8 cellular contexts compared by ENCODE assay signal in the genomic region with DNA sequence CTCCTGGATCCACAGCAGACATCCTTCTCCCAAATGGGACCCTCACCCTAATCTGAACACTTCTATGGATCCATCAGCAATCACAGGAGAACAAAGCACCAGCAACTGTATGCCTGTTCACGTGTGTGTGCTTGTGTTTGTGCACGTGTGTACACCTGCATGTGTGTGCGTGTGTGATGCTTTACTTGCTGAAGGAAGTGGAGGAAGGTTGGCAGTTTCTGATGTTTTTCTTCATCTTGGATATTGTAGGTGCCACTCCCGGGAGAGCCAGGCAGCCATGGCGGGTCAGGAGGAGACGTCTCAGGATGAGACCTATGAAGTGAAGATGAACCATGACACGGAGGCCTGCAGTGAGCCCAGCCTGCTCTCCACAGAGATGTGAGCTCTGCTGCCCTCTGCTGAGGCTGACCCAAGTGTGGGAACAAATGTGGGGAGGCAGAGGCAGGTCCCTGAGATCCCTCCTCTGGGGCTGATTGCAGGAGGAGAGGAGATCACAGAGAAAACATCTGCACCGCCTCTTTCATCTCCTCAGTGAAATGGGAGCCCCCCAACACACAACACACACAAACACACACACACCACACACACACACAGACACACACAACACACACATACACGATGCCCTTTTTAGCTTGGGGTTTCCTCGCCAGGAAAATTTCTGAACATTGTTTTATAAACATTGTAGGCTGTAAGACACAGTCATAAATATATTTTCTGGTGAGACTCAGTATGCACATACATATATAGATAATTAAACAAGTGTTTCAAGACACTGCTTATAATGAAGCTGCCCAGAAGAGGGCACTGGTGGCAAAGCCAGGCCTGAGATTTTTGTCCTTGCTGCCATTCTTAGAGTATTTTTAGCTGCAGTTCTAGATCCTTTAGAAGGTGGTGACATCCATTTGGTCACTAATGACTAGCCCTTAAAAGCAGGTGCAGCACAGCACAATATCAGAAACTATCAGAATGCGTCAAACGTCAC.
DNase-seq lines count a peak whose midpoint lies in the region; ATAC-seq and TF ChIP-seq lines count a peak whose summit lies in the region.

No MANE protein-coding gene starts in this region.

- WGBS in esophagus squamous epithelium, 2 donors, result 56 to 59% methylated on average over 10 to 11 of the region's 12 CpGs
- no CpG with 5 or more reads among the region's 12 CpGs for WGBS in neuronal stem cell (ENCODE audit: extremely low coverage in 2 of 2, insufficient read length in 2 of 2, insufficient replicate concordance in 1 of 2), 2 donors

- H3K36me3 ChIP-seq in cardiac muscle cell, result peaks cover 10% of the 10 kb centered on the region
- peaks cover 0 to 7% (median 0%) of the 10 kb centered on the region in 3 donors for H3K36me3 ChIP-seq in esophagus squamous epithelium
- H3K36me3 ChIP-seq in neuronal stem cell (replicated peaks in 1 of 2; ENCODE audit: control insufficient read depth in 2 of 2, insufficient read depth in 2 of 2, low read length in 2 of 2), result no peaks in the 10 kb centered on the region

- H3K9me3 ChIP-seq in cardiac muscle cell (ENCODE audit: low read depth), result no peaks in the 10 kb centered on the region
- no peaks in the 10 kb centered on the region for H3K9me3 ChIP-seq in esophagus squamous epithelium
- H3K9me3 ChIP-seq in neuronal stem cell (replicated peaks in 1 of 2; ENCODE audit: control insufficient read depth in 2 of 2, insufficient read depth in 1 of 2, low read depth in 1 of 2, low read length in 2 of 2), result no peaks in the 10 kb centered on the region

- H2AK5ac ChIP-seq in neuronal stem cell (ENCODE audit: low read depth, low read length), result no peak overlapping the region

- no peak overlapping the region for H3K14ac ChIP-seq in neuronal stem cell (ENCODE audit: low read length)

- H2BK15ac ChIP-seq in neuronal stem cell (ENCODE audit: low read length), result no peak overlapping the region

- H3K4ac ChIP-seq in neuronal stem cell (ENCODE audit: low read length), result no peak overlapping the region

- no peaks in the 10 kb centered on the region for H3K79me1 ChIP-seq in neuronal stem cell (ENCODE audit: low read depth, low read length)

- DNase-seq in cardiac muscle cell (ENCODE audit: low read depth in 1 of 2, low spot score in 1 of 2) (peak; percentile 59 to 74), Right ventricle myocardium inferior (ENCODE audit: missing footprints) (no peak), NCI-H1930 (lab: John Stamatoyannopoulos, UW) (peak; percentile 64 to 82), esophagus squamous epithelium (lab: John Stamatoyannopoulos, UW) (no peak), neuronal stem cell (ENCODE audit: low spot score) (peak; percentile 26)
- DNase-seq in activated CD4-positive, alpha-beta T cell treated with anti-CD3 and anti-CD28 coated beads for 48 hours, result peak; percentile 50

- H3K9ac ChIP-seq in neuronal stem cell (ENCODE audit: low read depth, low read length, poor library complexity), result peak overlapping the region; percentile 37

- no peak for TF ChIP-seq POLR2A in esophagus squamous epithelium (IDR thresholded peaks at IDR 0.05)

- ATAC-seq in Right ventricle myocardium inferior, result no peak
- no peak for ATAC-seq in HG03565 (IDR thresholded peaks at IDR 0.05; ENCODE audit: unreplicated experiment)
- no peak for ATAC-seq in HG03439 (IDR thresholded peaks at IDR 0.05; ENCODE audit: unreplicated experiment)

- no peak overlapping the region for H3K4me3 ChIP-seq in cardiac muscle cell
- no peak overlapping the region for H3K4me3 ChIP-seq in esophagus squamous epithelium
- no peak overlapping the region for H3K4me3 ChIP-seq in neuronal stem cell (ENCODE audit: low read length in 2 of 2)

- H3K23ac ChIP-seq in neuronal stem cell (ENCODE audit: low read depth, low read length, poor library complexity), result no peak overlapping the region

- no peaks in the 10 kb centered on the region for H3K27me3 ChIP-seq in cardiac muscle cell
- no peaks in the 10 kb centered on the region for H3K27me3 ChIP-seq in esophagus squamous epithelium
- H3K27me3 ChIP-seq in neuronal stem cell (ENCODE audit: control insufficient read depth in 3 of 3, insufficient read depth in 3 of 3, low read depth in 1 of 3, low read length in 3 of 3), result no peaks in the 10 kb centered on the region

- no peak overlapping the region for H2BK5ac ChIP-seq in neuronal stem cell (ENCODE audit: low read length)

- no peak overlapping the region for H4K91ac ChIP-seq in neuronal stem cell (ENCODE audit: low read depth, low read length, poor library complexity)

- H3K4me2 ChIP-seq in neuronal stem cell (ENCODE audit: insufficient read depth, low read length, poor library complexity, severe bottlenecking), result no peak overlapping the region

- intact Hi-C loops in Right ventricle myocardium inferior (cut with DNase I), result no loop called here
- intact Hi-C loops in esophagus squamous epithelium (cut with DNase I), result no loop called here

- H2BK12ac ChIP-seq in neuronal stem cell (ENCODE audit: low read length), result no peak overlapping the region

- no peak overlapping the region for H2AFZ ChIP-seq in neuronal stem cell (ENCODE audit: low read length)

- H2BK120ac ChIP-seq in neuronal stem cell (ENCODE audit: low read depth, low read length), result no peak overlapping the region

- TF ChIP-seq CTCF in cardiac muscle cell (IDR thresholded peaks at IDR 0.05; ENCODE audit: low read depth, low read length) (peak; percentile 26), esophagus squamous epithelium (IDR thresholded peaks at IDR 0.05) (peak in 4 of 6 experiments; percentile 31 to 57 (median 40))

- no peak overlapping the region for H4K8ac ChIP-seq in neuronal stem cell (ENCODE audit: low read depth, low read length)

- H3K27ac ChIP-seq in cardiac muscle cell (peak overlapping the region; percentile 15), esophagus squamous epithelium (no peak overlapping the region), neuronal stem cell (replicated peaks; ENCODE audit: low read length) (no peak overlapping the region)

- H3K4me1 ChIP-seq in cardiac muscle cell (ENCODE audit: low read depth) (peaks cover 4% of the 10 kb centered on the region), esophagus squamous epithelium (peaks cover 0 to 7% (median 0%) of the 10 kb centered on the region in 3 donors), neuronal stem cell (ENCODE audit: control insufficient read depth in 2 of 2, insufficient read depth in 1 of 2, low read depth in 1 of 2, low read length in 2 of 2) (peaks cover 0 to 13% of the 10 kb centered on the region in 2 donors)

- H3K18ac ChIP-seq in neuronal stem cell (ENCODE audit: low read length), result no peak overlapping the region

Comparison
In these comparisons a context has a peak if more than half of its experiments do, and no peak if none do; other contexts are left out.
1. DNase-seq: peak in cardiac muscle cell (2 of 2), NCI-H1930 (2 of 2), activated CD4-positive, alpha-beta T cell treated with anti-CD3 and anti-CD28 coated beads for 48 hours (single experiment) and neuronal stem cell (single experiment); none in Right ventricle myocardium inferior (single experiment) and esophagus squamous epithelium (single experiment).